8 cellular contexts compared by ENCODE assay signal in genomic region chr3:16888785-16889607, GRCh38. TPM values are rescaled to one million over a fixed set of nuclear protein-coding genes. Genes with fewer than 3 reads are reported as not detected.
DNase-seq lines count a peak whose midpoint lies in the region; ATAC-seq lines count a peak whose summit lies in the region.

No MANE protein-coding gene starts in this region.

- H3K9me3 Mint-ChIP-seq in activated naive CD4-positive, alpha-beta T cell treated with anti-CD3 and anti-CD28 coated beads for 36 hours, result no peaks in the 10 kb centered on the region
- H3K9me3 Mint-ChIP-seq in activated T-helper 17 cell treated with anti-CD3 and anti-CD28 coated beads, Interleukin-2, amount 50 U/mL, for 72 hours, result no peaks in the 10 kb centered on the region
- H3K9me3 Mint-ChIP-seq in stimulated activated naive B cell treated with anti-CD40 and anti-IgM and Interleukin-4, amounts not matched to agents 10 μg/mL and 1 μg/mL and 100 μg/mL, for 72 hours, result no peaks in the 10 kb centered on the region

- H3K36me3 Mint-ChIP-seq in activated naive CD4-positive, alpha-beta T cell treated with anti-CD3 and anti-CD28 coated beads for 36 hours (ENCODE audit: low read depth), result peaks cover 1% of the 10 kb centered on the region
- H3K36me3 Mint-ChIP-seq in activated T-helper 17 cell treated with anti-CD3 and anti-CD28 coated beads, Interleukin-2, amount 50 U/mL, for 72 hours (ENCODE audit: low read depth), result peaks cover 6% of the 10 kb centered on the region
- H3K36me3 Mint-ChIP-seq in stimulated activated naive B cell treated with anti-CD40 and anti-IgM and Interleukin-4, amounts not matched to agents 10 μg/mL and 1 μg/mL and 100 μg/mL, for 72 hours, result peaks cover 3 to 8% of the 10 kb centered on the region in 2 donors

- peak; percentile 28 for ATAC-seq in HG03060 (IDR thresholded peaks at IDR 0.05; ENCODE audit: low read depth, unreplicated experiment)
- peak; percentile 66 for ATAC-seq in activated T-helper 17 cell treated with anti-CD3 and anti-CD28 coated beads, Interleukin-2, amount 50 U/mL, for 72 hours (replicated peaks)
- peak; percentile 20 to 31 for ATAC-seq in stimulated activated naive B cell treated with anti-CD40 and anti-IgM and Interleukin-4, amounts not matched to agents 10 μg/mL and 1 μg/mL and 100 μg/mL, for 72 hours (replicated peaks)

- intact Hi-C loops in activated naive CD4-positive, alpha-beta T cell treated with anti-CD3 and anti-CD28 coated beads for 36 hours (cut with micrococcal nuclease), result loop anchor here (1.0 to 10.0 kb wide), 10 partner anchors 8 to 1538 kb away; partner anchors contain the start of genes RFTN1, SATB1 and TBC1D5

- H3K27me3 Mint-ChIP-seq in activated naive CD4-positive, alpha-beta T cell treated with anti-CD3 and anti-CD28 coated beads for 36 hours (ENCODE audit: low read depth), result no peaks in the 10 kb centered on the region
- no peaks in the 10 kb centered on the region for H3K27me3 Mint-ChIP-seq in activated T-helper 17 cell treated with anti-CD3 and anti-CD28 coated beads, Interleukin-2, amount 50 U/mL, for 72 hours
- no peaks in the 10 kb centered on the region for H3K27me3 Mint-ChIP-seq in stimulated activated naive B cell treated with anti-CD40 and anti-IgM and Interleukin-4, amounts not matched to agents 10 μg/mL and 1 μg/mL and 100 μg/mL, for 72 hours

- peak overlapping the region; percentile 93 for H3K4me3 Mint-ChIP-seq in activated naive CD4-positive, alpha-beta T cell treated with anti-CD3 and anti-CD28 coated beads for 36 hours
- H3K4me3 Mint-ChIP-seq in activated T-helper 17 cell treated with anti-CD3 and anti-CD28 coated beads, Interleukin-2, amount 50 U/mL, for 72 hours, result peak overlapping the region; percentile 82
- peak overlapping the region; percentile 89 to 97 for H3K4me3 Mint-ChIP-seq in stimulated activated naive B cell treated with anti-CD40 and anti-IgM and Interleukin-4, amounts not matched to agents 10 μg/mL and 1 μg/mL and 100 μg/mL, for 72 hours

- CTCF ChIA-PET in activated naive CD4-positive, alpha-beta T cell treated with anti-CD3 and anti-CD28 coated beads for 36 hours (lab: Charles Lee), result interaction anchor here (0.5 to 3.0 kb wide), 9 partner anchors 9 to 263 kb away, joined by 3 to 10 read pairs (median 4); no protein-coding TSS in a partner anchor

- DNase-seq in activated naive CD4-positive, alpha-beta T cell treated with anti-CD3 and anti-CD28 coated beads for 36 hours, result peak; percentile 63
- no peak for DNase-seq in activated naive CD4-positive, alpha-beta T cell treated with anti-CD3 and anti-CD28 coated beads, Interleukin-2, amount 50 U/mL, for 16 hours
- DNase-seq in stimulated activated naive B cell treated with anti-CD40 and anti-IgM and Interleukin-4, amounts not matched to agents 10 μg/mL and 1 μg/mL and 100 μg/mL, for 72 hours, result no peak
- DNase-seq in NCI-H128 (lab: John Stamatoyannopoulos, UW; ENCODE audit: unreplicated experiment), result no peak
- no peak for DNase-seq in pons (ENCODE audit: low spot score)
- no peak for DNase-seq in SW 1271 (lab: John Stamatoyannopoulos, UW)

- H3K4me1 Mint-ChIP-seq in activated naive CD4-positive, alpha-beta T cell treated with anti-CD3 and anti-CD28 coated beads for 36 hours (ENCODE audit: low read depth), result peaks cover 53% of the 10 kb centered on the region
- H3K4me1 Mint-ChIP-seq in activated T-helper 17 cell treated with anti-CD3 and anti-CD28 coated beads, Interleukin-2, amount 50 U/mL, for 72 hours, result peaks cover 50% of the 10 kb centered on the region
- H3K4me1 Mint-ChIP-seq in stimulated activated naive B cell treated with anti-CD40 and anti-IgM and Interleukin-4, amounts not matched to agents 10 μg/mL and 1 μg/mL and 100 μg/mL, for 72 hours, result peaks cover 32 to 79% of the 10 kb centered on the region in 2 donors

- peak overlapping the region; percentile 96 for H3K27ac Mint-ChIP-seq in activated naive CD4-positive, alpha-beta T cell treated with anti-CD3 and anti-CD28 coated beads for 36 hours
- peak overlapping the region; percentile 95 for H3K27ac Mint-ChIP-seq in activated T-helper 17 cell treated with anti-CD3 and anti-CD28 coated beads, Interleukin-2, amount 50 U/mL, for 72 hours
- H3K27ac Mint-ChIP-seq in stimulated activated naive B cell treated with anti-CD40 and anti-IgM and Interleukin-4, amounts not matched to agents 10 μg/mL and 1 μg/mL and 100 μg/mL, for 72 hours, result peak overlapping the region; percentile 92

RNA-seq across cellular contexts. Expression of gene PLCL2, which starts 4.2 kb away (rescaled TPM):
- 10 to 100 TPM; 19.9 to 20.5 TPM for total RNA-seq in activated naive CD4-positive, alpha-beta T cell treated with anti-CD3 and anti-CD28 coated beads for 36 hours
- total RNA-seq in activated T-helper 17 cell treated with anti-CD3 and anti-CD28 coated beads, Interleukin-2, amount 50 U/mL, for 72 hours, result 10 to 100 TPM; 15.1 to 16.2 TPM
